1 cellular context compared by ENCODE assay signal in genomic region chr19:11382898-11383705, GRCh38.
TF ChIP-seq lines count a peak whose summit lies in the region.

No MANE protein-coding gene starts in this region.

TF ChIP-seq in HepG2, 621 proteins besides CTCF, POLR2A, EP300 and RAD21 (continued from another document and continues in another):
- TF ChIP-seq ZBTB10 (CRISPR knock-in tag; IDR thresholded peaks at IDR 0.05; ENCODE audit: borderline replicate concordance) (0 out of 2 replicates have a peak, but pooled peaks have one; percentile 22), BORCS8-MEF2B (CRISPR knock-in tag; IDR thresholded peaks at IDR 0.05) (0 out of 2 replicates have a peak, but pooled peaks have one; percentile 34), ZNF275 (CRISPR knock-in tag; IDR thresholded peaks at IDR 0.05; ENCODE audit: borderline replicate concordance) (0 out of 2 replicates have a peak, but pooled peaks have one; percentile 2), SP5 (CRISPR knock-in tag; IDR thresholded peaks at IDR 0.05; ENCODE audit: borderline replicate concordance, low read depth) (peak; percentile 30; the same call in 1 of the 2 replicates), ARID4A (CRISPR knock-in tag; IDR thresholded peaks at IDR 0.05; ENCODE audit: borderline replicate concordance) (peak; percentile 55; the same call in 1 of the 2 replicates), POGK (CRISPR knock-in tag; conservative IDR thresholded peaks at IDR 0.05) (peak; percentile 67), ASH2L (IDR thresholded peaks at IDR 0.05; ENCODE audit: insufficient read length, low read depth, low read length) (peak; percentile 41), MBD4 (IDR thresholded peaks at IDR 0.05; ENCODE audit: borderline replicate concordance, low read length) (no peak), GATAD1 (CRISPR knock-in tag; IDR thresholded peaks at IDR 0.05) (0 out of 2 replicates have a peak, but pooled peaks have one; percentile 28), NFKB2 (CRISPR knock-in tag; IDR thresholded peaks at IDR 0.05; ENCODE audit: borderline replicate concordance) (peak; percentile 90; the same call in 1 of the 2 replicates), ZNF772 (CRISPR knock-in tag; IDR thresholded peaks at IDR 0.05) (0 out of 2 replicates have a peak, but pooled peaks have one; percentile 23), RXRB (CRISPR knock-in tag; IDR thresholded peaks at IDR 0.05; ENCODE audit: borderline replicate concordance) (peak; percentile 56; the same call in 1 of the 2 replicates), ZNF777 (CRISPR knock-in tag; IDR thresholded peaks at IDR 0.05) (peak; percentile 99), ERF (CRISPR knock-in tag; IDR thresholded peaks at IDR 0.05) (peak; percentile 36; the same call in 1 of the 2 replicates), RARA (CRISPR knock-in tag; IDR thresholded peaks at IDR 0.05) (0 out of 2 replicates have a peak, but pooled peaks have one; percentile 26), ZNF558 (CRISPR knock-in tag; IDR thresholded peaks at IDR 0.05; ENCODE audit: borderline replicate concordance) (no peak), TGIF2 (CRISPR knock-in tag; IDR thresholded peaks at IDR 0.05) (no peak), DR1 (CRISPR knock-in tag; IDR thresholded peaks at IDR 0.05) (no peak), MAZ (IDR thresholded peaks at IDR 0.05; ENCODE audit: borderline replicate concordance, low read depth, low read length) (no peak), MAZ (CRISPR knock-in tag; IDR thresholded peaks at IDR 0.05; ENCODE audit: low read depth) (no peak; the same call in none of the 2 replicates), ZNF468 (CRISPR knock-in tag; IDR thresholded peaks at IDR 0.05) (no peak), ZBTB42 (CRISPR knock-in tag; IDR thresholded peaks at IDR 0.05) (0 out of 2 replicates have a peak, but pooled peaks have one; percentile 22), ZNF639 (CRISPR knock-in tag; conservative IDR thresholded peaks at IDR 0.05) (peak; percentile 65; the same call in 1 of the 2 replicates), ZNF768 (CRISPR knock-in tag; IDR thresholded peaks at IDR 0.05) (0 out of 2 replicates have a peak, but pooled peaks have one; percentile 21), NRL (CRISPR knock-in tag; IDR thresholded peaks at IDR 0.05; ENCODE audit: borderline replicate concordance) (peak; percentile 40; the same call in 1 of the 2 replicates), MED8 (CRISPR knock-in tag; IDR thresholded peaks at IDR 0.05; ENCODE audit: insufficient replicate concordance) (no peak)
- TF ChIP-seq, protein P1, sequence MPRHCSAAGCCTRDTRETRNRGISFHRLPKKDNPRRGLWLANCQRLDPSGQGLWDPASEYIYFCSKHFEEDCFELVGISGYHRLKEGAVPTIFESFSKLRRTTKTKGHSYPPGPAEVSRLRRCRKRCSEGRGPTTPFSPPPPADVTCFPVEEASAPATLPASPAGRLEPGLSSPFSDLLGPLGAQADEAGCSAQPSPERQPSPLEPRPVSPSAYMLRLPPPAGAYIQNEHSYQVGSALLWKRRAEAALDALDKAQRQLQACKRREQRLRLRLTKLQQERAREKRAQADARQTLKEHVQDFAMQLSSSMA (CRISPR knock-in tag; IDR thresholded peaks at IDR 0.05): 0 out of 2 replicates have a peak, but pooled peaks have one; percentile 58
- TF ChIP-seq, protein P2, sequence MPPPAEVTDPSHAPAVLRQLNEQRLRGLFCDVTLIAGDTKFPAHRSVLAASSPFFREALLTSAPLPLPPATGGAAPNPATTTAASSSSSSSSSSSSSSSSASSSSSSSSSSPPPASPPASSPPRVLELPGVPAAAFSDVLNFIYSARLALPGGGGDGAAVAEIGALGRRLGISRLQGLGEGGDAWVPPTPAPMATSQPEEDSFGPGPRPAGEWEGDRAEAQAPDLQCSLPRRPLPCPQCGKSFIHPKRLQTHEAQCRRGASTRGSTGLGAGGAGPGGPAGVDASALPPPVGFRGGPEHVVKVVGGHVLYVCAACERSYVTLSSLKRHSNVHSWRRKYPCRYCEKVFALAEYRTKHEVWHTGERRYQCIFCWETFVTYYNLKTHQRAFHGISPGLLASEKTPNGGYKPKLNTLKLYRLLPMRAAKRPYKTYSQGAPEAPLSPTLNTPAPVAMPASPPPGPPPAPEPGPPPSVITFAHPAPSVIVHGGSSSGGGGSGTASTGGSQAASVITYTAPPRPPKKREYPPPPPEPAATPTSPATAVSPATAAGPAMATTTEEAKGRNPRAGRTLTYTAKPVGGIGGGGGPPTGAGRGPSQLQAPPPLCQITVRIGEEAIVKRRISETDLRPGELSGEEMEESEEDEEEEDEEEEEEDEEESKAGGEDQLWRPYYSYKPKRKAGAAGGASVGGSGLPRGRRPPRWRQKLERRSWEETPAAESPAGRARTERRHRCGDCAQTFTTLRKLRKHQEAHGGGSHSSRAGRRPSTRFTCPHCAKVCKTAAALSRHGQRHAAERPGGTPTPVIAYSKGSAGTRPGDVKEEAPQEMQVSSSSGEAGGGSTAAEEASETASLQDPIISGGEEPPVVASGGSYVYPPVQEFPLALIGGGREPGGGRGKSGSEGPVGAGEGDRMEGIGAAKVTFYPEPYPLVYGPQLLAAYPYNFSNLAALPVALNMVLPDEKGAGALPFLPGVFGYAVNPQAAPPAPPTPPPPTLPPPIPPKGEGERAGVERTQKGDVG (CRISPR knock-in tag; IDR thresholded peaks at IDR 0.05; ENCODE audit: borderline replicate concordance): no peak; the same call in 1 of the 2 replicates
- TF ChIP-seq, protein P3, sequence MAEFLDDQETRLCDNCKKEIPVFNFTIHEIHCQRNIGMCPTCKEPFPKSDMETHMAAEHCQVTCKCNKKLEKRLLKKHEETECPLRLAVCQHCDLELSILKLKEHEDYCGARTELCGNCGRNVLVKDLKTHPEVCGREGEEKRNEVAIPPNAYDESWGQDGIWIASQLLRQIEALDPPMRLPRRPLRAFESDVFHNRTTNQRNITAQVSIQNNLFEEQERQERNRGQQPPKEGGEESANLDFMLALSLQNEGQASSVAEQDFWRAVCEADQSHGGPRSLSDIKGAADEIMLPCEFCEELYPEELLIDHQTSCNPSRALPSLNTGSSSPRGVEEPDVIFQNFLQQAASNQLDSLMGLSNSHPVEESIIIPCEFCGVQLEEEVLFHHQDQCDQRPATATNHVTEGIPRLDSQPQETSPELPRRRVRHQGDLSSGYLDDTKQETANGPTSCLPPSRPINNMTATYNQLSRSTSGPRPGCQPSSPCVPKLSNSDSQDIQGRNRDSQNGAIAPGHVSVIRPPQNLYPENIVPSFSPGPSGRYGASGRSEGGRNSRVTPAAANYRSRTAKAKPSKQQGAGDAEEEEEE (CRISPR knock-in tag; IDR thresholded peaks at IDR 0.05; ENCODE audit: borderline replicate concordance): no peak
- TF ChIP-seq, protein P4, sequence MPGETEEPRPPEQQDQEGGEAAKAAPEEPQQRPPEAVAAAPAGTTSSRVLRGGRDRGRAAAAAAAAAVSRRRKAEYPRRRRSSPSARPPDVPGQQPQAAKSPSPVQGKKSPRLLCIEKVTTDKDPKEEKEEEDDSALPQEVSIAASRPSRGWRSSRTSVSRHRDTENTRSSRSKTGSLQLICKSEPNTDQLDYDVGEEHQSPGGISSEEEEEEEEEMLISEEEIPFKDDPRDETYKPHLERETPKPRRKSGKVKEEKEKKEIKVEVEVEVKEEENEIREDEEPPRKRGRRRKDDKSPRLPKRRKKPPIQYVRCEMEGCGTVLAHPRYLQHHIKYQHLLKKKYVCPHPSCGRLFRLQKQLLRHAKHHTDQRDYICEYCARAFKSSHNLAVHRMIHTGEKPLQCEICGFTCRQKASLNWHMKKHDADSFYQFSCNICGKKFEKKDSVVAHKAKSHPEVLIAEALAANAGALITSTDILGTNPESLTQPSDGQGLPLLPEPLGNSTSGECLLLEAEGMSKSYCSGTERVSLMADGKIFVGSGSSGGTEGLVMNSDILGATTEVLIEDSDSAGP (CRISPR knock-in tag; IDR thresholded peaks at IDR 0.05; ENCODE audit: borderline replicate concordance): peak; percentile 37; the same call in 1 of the 2 replicates
- TF ChIP-seq, protein P5, sequence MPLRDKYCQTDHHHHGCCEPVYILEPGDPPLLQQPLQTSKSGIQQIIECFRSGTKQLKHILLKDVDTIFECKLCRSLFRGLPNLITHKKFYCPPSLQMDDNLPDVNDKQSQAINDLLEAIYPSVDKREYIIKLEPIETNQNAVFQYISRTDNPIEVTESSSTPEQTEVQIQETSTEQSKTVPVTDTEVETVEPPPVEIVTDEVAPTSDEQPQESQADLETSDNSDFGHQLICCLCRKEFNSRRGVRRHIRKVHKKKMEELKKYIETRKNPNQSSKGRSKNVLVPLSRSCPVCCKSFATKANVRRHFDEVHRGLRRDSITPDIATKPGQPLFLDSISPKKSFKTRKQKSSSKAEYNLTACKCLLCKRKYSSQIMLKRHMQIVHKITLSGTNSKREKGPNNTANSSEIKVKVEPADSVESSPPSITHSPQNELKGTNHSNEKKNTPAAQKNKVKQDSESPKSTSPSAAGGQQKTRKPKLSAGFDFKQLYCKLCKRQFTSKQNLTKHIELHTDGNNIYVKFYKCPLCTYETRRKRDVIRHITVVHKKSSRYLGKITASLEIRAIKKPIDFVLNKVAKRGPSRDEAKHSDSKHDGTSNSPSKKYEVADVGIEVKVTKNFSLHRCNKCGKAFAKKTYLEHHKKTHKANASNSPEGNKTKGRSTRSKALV (CRISPR knock-in tag; IDR thresholded peaks at IDR 0.05): no peak
